ENCODE assay signal across 25 cellular contexts in the genomic region with DNA sequence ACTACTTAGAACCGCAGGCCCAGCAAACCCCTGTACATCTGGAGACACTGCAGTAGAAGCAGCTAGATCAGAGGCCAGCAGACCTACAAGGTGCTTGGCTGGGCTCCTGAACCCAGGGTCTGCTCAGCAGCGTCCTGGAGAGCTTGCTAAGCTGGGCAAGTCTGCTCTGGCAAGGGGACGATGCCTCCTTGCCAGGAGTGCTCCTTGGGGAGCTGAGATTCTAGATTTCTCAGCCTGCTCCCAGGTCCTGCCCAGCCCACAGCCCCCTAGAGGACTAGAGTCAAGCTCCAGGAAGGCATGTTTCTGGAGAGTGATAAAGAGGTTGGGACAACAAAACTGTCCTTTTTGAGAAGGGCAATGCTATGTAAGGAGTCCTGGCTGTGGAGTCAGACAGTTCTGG.
"Had no signal": no experiment of that assay in that cellular context is flagged by ENCODE, and none has a peak within 500 bp of the region (broad histone marks: within the 10 kb centered on the region; RNA-seq: fewer than 3 reads in every experiment).

No MANE protein-coding gene starts in this region.

- ATAC-seq: activated CD4-positive, CD25-positive, alpha-beta regulatory T cell treated with anti-CD3 and anti-CD28 coated beads, Interleukin-2, amount 50 U/mL, for 24 hours; body of pancreas; left lung; lower lobe of right lung; naive thymus-derived CD8-positive, alpha-beta T cell; right lobe of liver had no signal

- H3K27ac Mint-ChIP-seq: activated naive CD8-positive, alpha-beta T cell; naive thymus-derived CD8-positive, alpha-beta T cell; neural progenitor cell; T-helper 2 cell treated with Interferon-gamma antibody and Interleukin-4, amounts not matched to agents 5 μg/mL and 100 μg/mL, for 36 hours had no signal

- H3K36me3 ChIP-seq: colonic mucosa, left lung, lower lobe of right lung, neural progenitor cell, right lobe of liver, tibial nerve, WERI-Rb-1 had no signal

- H3K9me3 Mint-ChIP-seq: T-helper 2 cell treated with Interferon-gamma antibody and Interleukin-4, amounts not matched to agents 5 μg/mL and 100 μg/mL, for 36 hours had no signal

- H3K27ac ChIP-seq: body of pancreas, colonic mucosa, left lung, lower lobe of right lung, neural progenitor cell, right lobe of liver, tibial nerve, WERI-Rb-1 had no signal

- FAIRE-seq: frontal cortex had no signal

- H3K4me1 Mint-ChIP-seq: naive thymus-derived CD8-positive, alpha-beta T cell had no signal

- H3K4me1 ChIP-seq: body of pancreas, colonic mucosa, left lung, lower lobe of right lung, right lobe of liver, tibial nerve had no signal

- H2AFZ ChIP-seq: neural progenitor cell had no signal

- H3K9ac ChIP-seq: neural progenitor cell had no signal

- H3K9me3 ChIP-seq: body of pancreas, colonic mucosa, left lung, lower lobe of right lung, right lobe of liver had no signal

- H3K27me3 ChIP-seq: body of pancreas, colonic mucosa, left lung, neural progenitor cell, right lobe of liver, tibial nerve had no signal

- H3K4me3 Mint-ChIP-seq: activated naive CD8-positive, alpha-beta T cell; naive thymus-derived CD8-positive, alpha-beta T cell; neural progenitor cell; T-helper 2 cell treated with Interferon-gamma antibody and Interleukin-4, amounts not matched to agents 5 μg/mL and 100 μg/mL, for 36 hours had no signal

- H3K36me3 Mint-ChIP-seq: activated naive CD8-positive, alpha-beta T cell; naive thymus-derived CD8-positive, alpha-beta T cell; neural progenitor cell had no signal

- H3K4me3 ChIP-seq: body of pancreas, colonic mucosa, left lung, lower lobe of right lung, neural progenitor cell, right lobe of liver, tibial nerve had no signal

- DNase-seq: activated CD4-positive, alpha-beta T cell treated with anti-CD3 and anti-CD28 coated beads for 48 hours; activated CD4-positive, alpha-beta T cell treated with anti-CD3 and anti-CD28 coated beads, Interleukin-2, amount 50 U/mL, for 48 hours; activated CD8-positive, alpha-beta memory T cell treated with anti-CD3 and anti-CD28 coated beads for 24 hours; activated effector memory CD4-positive, alpha-beta T cell treated with Interleukin-2 at 50 U/mL for 16 hours; activated naive CD4-positive, alpha-beta T cell treated with Interleukin-2 at 50 U/mL for 16 hours; anterior cingulate cortex; body of pancreas; cerebellar nuclear complex; colonic mucosa; effector CD8-positive, alpha-beta T cell; kidney glomerular epithelial cell; left lung; lower lobe of right lung; mesenchymal stem cell; naive thymus-derived CD8-positive, alpha-beta T cell; right lobe of liver; stimulated activated CD4-positive, alpha-beta T cell treated with anti-CD3 and anti-CD28 coated beads, Interleukin-2, amount 100 ng/mL, for 48 hours; stimulated activated naive CD4-positive, alpha-beta T cell treated with Interleukin-2 at 50 U/mL for 16 hours had no signal

- H3K4me2 ChIP-seq: neural progenitor cell had no signal
